In the genomic region with DNA sequence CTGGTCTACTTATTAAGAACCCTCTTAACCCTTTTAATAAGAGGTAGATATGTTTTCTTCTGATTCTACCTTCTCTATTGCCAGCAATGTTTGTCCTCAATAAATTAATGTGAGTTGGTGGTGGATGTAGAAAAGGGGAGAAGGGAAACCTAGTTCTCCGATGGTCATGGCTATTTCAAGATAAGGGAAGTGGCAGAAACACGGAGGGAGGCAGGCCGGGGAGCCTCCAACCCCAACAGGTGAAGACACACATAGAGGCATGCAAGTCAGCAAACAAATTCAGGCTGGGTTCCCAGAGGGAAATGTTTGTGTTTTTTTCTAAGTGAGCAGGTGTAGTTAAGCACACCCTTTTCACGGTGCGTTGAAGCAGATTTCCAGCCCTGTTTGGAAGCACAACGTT, we compare ENCODE assay signal across 33 cellular contexts. TPM values are rescaled to one million over a fixed set of nuclear protein-coding genes. Genes with fewer than 3 reads are reported as not detected.
A peak's percentile ranks its signal among the peaks of the same experiment; 100 is the strongest.
DNase-seq lines count a peak whose midpoint lies in the region; ATAC-seq, FAIRE-seq and TF ChIP-seq lines count a peak whose summit lies in the region.
"Had no signal": no experiment of that assay in that cellular context is flagged by ENCODE, and none has a peak within 500 bp of the region (broad histone marks: within the 10 kb centered on the region; RNA-seq: fewer than 3 reads in every experiment).

No MANE protein-coding gene starts in this region.

- no TSS peak for BruUV-seq in PC-3 (replicated peaks; lab: Mats Ljungman, UMichigan)

- peak; percentile 55 for FAIRE-seq in GM12891 (lab: Jason Lieb, UNC)
- FAIRE-seq: bronchial epithelial cell, D721Med, H54 had no signal

- no peak overlapping the region for H3K4me3 ChIP-seq in PC-3 (ENCODE audit: low read length)
- H3K4me3 ChIP-seq: skin epidermis, uterus had no signal

- no peak for TF ChIP-seq POLR2A in GM12891 (IDR thresholded peaks at IDR 0.05; ENCODE audit: low read depth, low read length)

- CTCF ChIA-PET in PC-3 (lab: Charles Lee): no interaction called here

- H4K20me1 ChIP-seq in PC-3 (ENCODE audit: low read length): no peaks in the 10 kb centered on the region

- peaks cover 7% of the 10 kb centered on the region for H3F3A ChIP-seq in PC-3 (ENCODE audit: low read length, unreplicated experiment)

- H3K79me2 ChIP-seq in PC-3 (ENCODE audit: low read length): no peaks in the 10 kb centered on the region

- no peaks in the 10 kb centered on the region for H3K36me3 Mint-ChIP-seq in nephron (ENCODE audit: low read depth)
- no peaks in the 10 kb centered on the region for H3K36me3 Mint-ChIP-seq in activated T-cell treated with anti-CD3 and anti-CD28 coated beads, Interleukin-2, amount 50 U/mL, for 24 hours (ENCODE audit: low read depth)
- H3K36me3 Mint-ChIP-seq: activated naive CD4-positive, alpha-beta T cell treated with anti-CD3 and anti-CD28 coated beads, Interleukin-2, amount 50 U/mL, for 72 hours; CD4-positive, CD25-positive, alpha-beta regulatory T cell; stimulated activated naive B cell treated with anti-CD40 and anti-IgM and Interleukin-4, amounts not matched to agents 10 μg/mL and 1 μg/mL and 100 μg/mL, for 72 hours had no signal

- H3K4me2 ChIP-seq in PC-3 (ENCODE audit: low read length): peak overlapping the region; percentile 70; the same call in 1 of the 2 replicates

- peak; percentile 26 for DNase-seq in NCI-H1092 treated with DMSO at 0.1 percent for 48 hours (lab: John Stamatoyannopoulos, UW)
- no peak for DNase-seq in NCI-H1092 (lab: John Stamatoyannopoulos, UW)
- no peak for DNase-seq in GM12891 (ENCODE audit: insufficient read length, low spot score)
- no peak for DNase-seq in PC-3
- DNase-seq in substantia nigra (lab: John Stamatoyannopoulos, UW): no peak
- no peak for DNase-seq in stimulated activated naive CD8-positive, alpha-beta T cell treated with anti-CD3 and anti-CD28 coated beads, Interleukin-15, Interleukin-2, amounts not matched to agents 100 U/mL and 50 U/mL, for 24 hours
- DNase-seq in activated T-cell treated with anti-CD3 and anti-CD28 coated beads, Interleukin-2, amount 50 U/mL, for 24 hours: no peak
- DNase-seq: 8988T; activated CD4-positive, alpha-beta memory T cell treated with anti-CD3 and anti-CD28 coated beads, Interleukin-2, amount 10 ng/mL, durations not matched to agents 7 days and 5 days; activated CD8-positive, alpha-beta memory T cell treated with anti-CD3 and anti-CD28 coated beads, Interleukin-2, amount 50 U/mL, for 48 hours; amygdala; CD4-positive, CD25-positive, alpha-beta regulatory T cell; hippocampal formation; left colon; NCI-H2081 treated with DMSO at 0.1 percent for 48 hours; NCI-H446 treated with DMSO at 0.1 percent for 48 hours; Right ventricle myocardium superior; stimulated activated naive B cell treated with anti-CD40 and anti-IgM and Interleukin-4, amounts not matched to agents 10 μg/mL and 1 μg/mL and 100 μg/mL, for 72 hours; uterus had no signal

- POLR2A ChIA-PET in PC-3 (lab: Charles Lee; ENCODE audit: unreplicated experiment): no interaction called here

- peaks cover 21% of the 10 kb centered on the region for H3K27me3 Mint-ChIP-seq in nephron (ENCODE audit: low read depth)
- H3K27me3 Mint-ChIP-seq in activated T-cell treated with anti-CD3 and anti-CD28 coated beads, Interleukin-2, amount 50 U/mL, for 24 hours: peaks cover 7% of the 10 kb centered on the region

- no peak for ATAC-seq in PC-3
- ATAC-seq in stimulated activated naive CD8-positive, alpha-beta T cell treated with anti-CD3 and anti-CD28 coated beads, Interleukin-15, Interleukin-2, amounts not matched to agents 100 U/mL and 50 U/mL, for 24 hours: no peak
- ATAC-seq: activated naive CD4-positive, alpha-beta T cell treated with anti-CD3 and anti-CD28 coated beads, Interleukin-2, amount 50 U/mL, for 72 hours; activated T-helper 17 cell treated with anti-CD3 and anti-CD28 coated beads, Interleukin-2, amount 50 U/mL, for 72 hours; left colon; stimulated activated naive B cell treated with anti-CD40 and anti-IgM and Interleukin-4, amounts not matched to agents 10 μg/mL and 1 μg/mL and 100 μg/mL, for 72 hours had no signal

- TF ChIP-seq CTCF in PC-3 (conservative IDR thresholded peaks at IDR 0.05; ENCODE audit: low read depth, low read length) (no peak), nephron (IDR thresholded peaks at IDR 0.05; ENCODE audit: unreplicated experiment in 3 of 3) (no peak)

- H3K4me1 ChIP-seq in PC-3 (ENCODE audit: insufficient read depth, low read length): peaks cover 45% of the 10 kb centered on the region
- H3K4me1 ChIP-seq: uterus had no signal

- no peak overlapping the region for H3K4me3 Mint-ChIP-seq in nephron
- H3K4me3 Mint-ChIP-seq in activated T-cell treated with anti-CD3 and anti-CD28 coated beads, Interleukin-2, amount 50 U/mL, for 24 hours: no peak overlapping the region
- H3K4me3 Mint-ChIP-seq: activated CD4-positive, alpha-beta memory T cell treated with anti-CD3 and anti-CD28 coated beads, Interleukin-2, amount 10 ng/mL, durations not matched to agents 7 days and 5 days; activated T-helper 17 cell treated with anti-CD3 and anti-CD28 coated beads, Interleukin-2, amount 50 U/mL, for 72 hours; CD4-positive, CD25-positive, alpha-beta regulatory T cell; stimulated activated naive B cell treated with anti-CD40 and anti-IgM and Interleukin-4, amounts not matched to agents 10 μg/mL and 1 μg/mL and 100 μg/mL, for 72 hours had no signal

- intact Hi-C loops in PC-3 (cut with micrococcal nuclease): no loop called here

- peaks cover 17% of the 10 kb centered on the region for H3K4me1 Mint-ChIP-seq in nephron
- H3K4me1 Mint-ChIP-seq in activated T-cell treated with anti-CD3 and anti-CD28 coated beads, Interleukin-2, amount 50 U/mL, for 24 hours (ENCODE audit: low read depth): peaks cover 8% of the 10 kb centered on the region
- H3K4me1 Mint-ChIP-seq: activated CD4-positive, alpha-beta memory T cell treated with anti-CD3 and anti-CD28 coated beads, Interleukin-2, amount 10 ng/mL, durations not matched to agents 7 days and 5 days; activated T-helper 17 cell treated with anti-CD3 and anti-CD28 coated beads, Interleukin-2, amount 50 U/mL, for 72 hours had no signal

- H3K9me3 ChIP-seq in PC-3 (ENCODE audit: low read length): no peaks in the 10 kb centered on the region
- H3K9me3 ChIP-seq: uterus had no signal

- peak overlapping the region; percentile 69 for H3K27ac ChIP-seq in PC-3 (ENCODE audit: low read length)
- no peak overlapping the region for H3K27ac ChIP-seq in substantia nigra (ENCODE audit: low read depth, low read length, poor library complexity, severe bottlenecking)
- H3K27ac ChIP-seq: uterus had no signal

- H3K27ac Mint-ChIP-seq in nephron: peak overlapping the region; percentile 82 to 93 (median 91)
- no peak overlapping the region for H3K27ac Mint-ChIP-seq in activated T-cell treated with anti-CD3 and anti-CD28 coated beads, Interleukin-2, amount 50 U/mL, for 24 hours
- H3K27ac Mint-ChIP-seq: activated CD4-positive, alpha-beta memory T cell treated with anti-CD3 and anti-CD28 coated beads, Interleukin-2, amount 10 ng/mL, durations not matched to agents 7 days and 5 days; activated naive CD4-positive, alpha-beta T cell treated with anti-CD3 and anti-CD28 coated beads, Interleukin-2, amount 50 U/mL, for 72 hours; activated T-helper 17 cell treated with anti-CD3 and anti-CD28 coated beads, Interleukin-2, amount 50 U/mL, for 72 hours; stimulated activated naive B cell treated with anti-CD40 and anti-IgM and Interleukin-4, amounts not matched to agents 10 μg/mL and 1 μg/mL and 100 μg/mL, for 72 hours had no signal

- H3K27me3 ChIP-seq in PC-3 (ENCODE audit: low read length): no peaks in the 10 kb centered on the region
- H3K27me3 ChIP-seq: uterus had no signal

- no peaks in the 10 kb centered on the region for H3K36me3 ChIP-seq in PC-3 (ENCODE audit: low read depth, low read length)
- H3K36me3 ChIP-seq: uterus had no signal

- H3K9me3 Mint-ChIP-seq in nephron: no peaks in the 10 kb centered on the region
- no peaks in the 10 kb centered on the region for H3K9me3 Mint-ChIP-seq in activated T-cell treated with anti-CD3 and anti-CD28 coated beads, Interleukin-2, amount 50 U/mL, for 24 hours
- H3K9me3 Mint-ChIP-seq: activated CD4-positive, alpha-beta memory T cell treated with anti-CD3 and anti-CD28 coated beads, Interleukin-2, amount 10 ng/mL, durations not matched to agents 7 days and 5 days; activated naive CD4-positive, alpha-beta T cell treated with anti-CD3 and anti-CD28 coated beads, Interleukin-2, amount 50 U/mL, for 72 hours; activated T-helper 17 cell treated with anti-CD3 and anti-CD28 coated beads, Interleukin-2, amount 50 U/mL, for 72 hours; CD4-positive, CD25-positive, alpha-beta regulatory T cell; stimulated activated naive B cell treated with anti-CD40 and anti-IgM and Interleukin-4, amounts not matched to agents 10 μg/mL and 1 μg/mL and 100 μg/mL, for 72 hours had no signal

- H3K9me2 ChIP-seq in PC-3 (replicated peaks; ENCODE audit: low read length): no peaks in the 10 kb centered on the region

- H3K9ac ChIP-seq in PC-3 (ENCODE audit: low read length): peak overlapping the region; percentile 5; the same call in 1 of the 2 replicates

- H2AFZ ChIP-seq in PC-3 (ENCODE audit: low read length): peak overlapping the region; percentile 16

TF ChIP-seq in GM12891, 5 proteins besides CTCF, POLR2A, EP300 and RAD21:
- TF ChIP-seq SPI1 (IDR thresholded peaks at IDR 0.05; ENCODE audit: low read depth, low read length) (peak; percentile 70), PAX5 (IDR thresholded peaks at IDR 0.05; ENCODE audit: insufficient read depth, low read length, severe bottlenecking) (no peak), TAF1 (IDR thresholded peaks at IDR 0.05; ENCODE audit: low read depth, low read length) (no peak)

RNA-seq across cellular contexts. Expression of a gene that starts 31.0 kb away (rescaled TPM):
- polyA plus RNA-seq in GM12891 (2012; ENCODE audit: low read depth, missing spikeins): 13.8 TPM
- 8.9 and 10.9 TPM in 2 replicates for total RNA-seq in PC-3 (2014; rRNA removed)
- total RNA-seq: activated CD4-positive, alpha-beta memory T cell treated with anti-CD3 and anti-CD28 coated beads, Interleukin-2, amount 10 ng/mL, durations not matched to agents 7 days and 5 days; activated naive CD4-positive, alpha-beta T cell treated with anti-CD3 and anti-CD28 coated beads, Interleukin-2, amount 50 U/mL, for 72 hours; bronchial epithelial cell; CD4-positive, CD25-positive, alpha-beta regulatory T cell; HT-29; lung microvascular endothelial cell; M059J; osteocyte; Right ventricle myocardium superior; T-helper 2 cell treated with Interferon-gamma antibody and Interleukin-4, amounts not matched to agents 100 ng/mL and 5 ng/mL, for 36 hours; temporal lobe; uterus had no signal
- polyA plus RNA-seq: CD4-positive, CD25-positive, alpha-beta regulatory T cell; neural cell had no signal
